1 cellular context compared by ENCODE assay signal in genomic region chr2:58235170-58235569, GRCh38.
TF ChIP-seq lines count a peak whose summit lies in the region.

No MANE protein-coding gene starts in this region.

TF ChIP-seq in WTC11, 78 proteins besides CTCF, POLR2A, EP300 and RAD21 (continued from another document):
- TF ChIP-seq PRDM15 (CRISPR knock-in tag; IDR thresholded peaks at IDR 0.05), result no peak
- no peak for TF ChIP-seq E2F1 (CRISPR knock-in tag; IDR thresholded peaks at IDR 0.05)
- no peak for TF ChIP-seq SP1 (CRISPR knock-in tag; conservative IDR thresholded peaks at IDR 0.05)
- TF ChIP-seq ATF1 (CRISPR knock-in tag; IDR thresholded peaks at IDR 0.05), result no peak
- TF ChIP-seq ZNF138 (CRISPR knock-in tag; conservative IDR thresholded peaks at IDR 0.05), result no peak
- no peak for TF ChIP-seq TCF7 (CRISPR knock-in tag; IDR thresholded peaks at IDR 0.05; ENCODE audit: low read depth)
TF ChIP-seq in WTC11: peak in this region for 0.
